12 cellular contexts compared by ENCODE assay signal in the genomic region with DNA sequence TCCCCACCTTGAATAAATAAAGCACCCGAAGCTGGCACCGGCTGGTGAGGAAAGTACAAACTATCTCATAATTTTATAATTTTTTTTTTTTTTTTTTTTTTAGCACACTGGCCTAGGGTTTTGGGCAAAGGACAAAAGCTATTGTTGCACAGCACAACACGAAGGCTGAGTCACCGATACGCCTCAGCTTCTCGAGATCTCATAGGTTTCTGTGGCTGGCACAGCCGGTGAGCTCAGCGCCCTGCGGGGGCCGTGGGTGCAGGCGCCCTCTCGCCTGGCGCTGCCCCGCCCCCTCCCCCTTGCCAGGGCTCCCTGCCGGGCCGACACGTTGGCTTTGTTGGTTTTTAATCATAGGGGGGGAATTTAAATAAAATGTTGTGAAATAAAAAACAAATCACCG. TPM values are rescaled to one million over a fixed set of nuclear protein-coding genes. Genes with fewer than 3 reads are reported as not detected.
A peak's percentile ranks its signal among the peaks of the same experiment; 100 is the strongest.
DNase-seq lines count a peak whose midpoint lies in the region; ATAC-seq and TF ChIP-seq lines count a peak whose summit lies in the region.
"Had no signal": no experiment of that assay in that cellular context is flagged by ENCODE, and none has a peak within 500 bp of the region (broad histone marks: within the 10 kb centered on the region; RNA-seq: fewer than 3 reads in every experiment).

No MANE protein-coding gene starts in this region.

- no peaks in the 10 kb centered on the region for H3K9me3 Mint-ChIP-seq in Calu3 (ENCODE audit: low read depth, unreplicated experiment)
- no peaks in the 10 kb centered on the region for H3K9me3 Mint-ChIP-seq in activated naive CD8-positive, alpha-beta T cell treated with anti-CD3 and anti-CD28 coated beads for 36 hours
- H3K9me3 Mint-ChIP-seq: activated naive CD4-positive, alpha-beta T cell treated with anti-CD3 and anti-CD28 coated beads, Interleukin-2, amount 50 U/mL, for 24 hours; CD8-positive, alpha-beta memory T cell had no signal

- CTCF ChIA-PET in Calu3 (lab: Charles Lee), result interaction anchor here (0.6 to 1.1 kb wide), 6 partner anchors 12 to 93 kb away, joined by 3 to 7 read pairs (median 4); no protein-coding TSS in a partner anchor
- CTCF ChIA-PET in RWPE1 (lab: Yijun Ruan, JAX), result interaction anchor here (0.5 kb wide), 1 partner anchor 255 kb away, joined by 5 read pairs; no protein-coding TSS in a partner anchor

- H3K4me3 ChIP-seq in foreskin fibroblast (ENCODE audit: low read depth in 1 of 2, low read length in 2 of 2), result no peak overlapping the region
- H3K4me3 ChIP-seq: HAP-1 had no signal

- peak overlapping the region; percentile 45 for H3K27ac Mint-ChIP-seq in Calu3 (ENCODE audit: unreplicated experiment)
- H3K27ac Mint-ChIP-seq in activated naive CD8-positive, alpha-beta T cell treated with anti-CD3 and anti-CD28 coated beads for 36 hours, result no peak overlapping the region
- H3K27ac Mint-ChIP-seq: activated naive CD4-positive, alpha-beta T cell treated with anti-CD3 and anti-CD28 coated beads, Interleukin-2, amount 50 U/mL, for 24 hours; CD8-positive, alpha-beta memory T cell had no signal

- peak; percentile 85 for ATAC-seq in left colon

- POLR2A ChIA-PET in RWPE1 (lab: Yijun Ruan, JAX; ENCODE audit: low non-redundant PET), result interaction anchor here (0.6 kb wide), 1 partner anchor 146 kb away, joined by 4 read pairs; no protein-coding TSS in a partner anchor

- peaks cover 8% of the 10 kb centered on the region for H3K4me1 Mint-ChIP-seq in Calu3 (ENCODE audit: low read depth, unreplicated experiment)
- H3K4me1 Mint-ChIP-seq in activated naive CD8-positive, alpha-beta T cell treated with anti-CD3 and anti-CD28 coated beads for 36 hours, result no peaks in the 10 kb centered on the region
- H3K4me1 Mint-ChIP-seq: activated naive CD4-positive, alpha-beta T cell treated with anti-CD3 and anti-CD28 coated beads, Interleukin-2, amount 50 U/mL, for 24 hours; CD8-positive, alpha-beta memory T cell had no signal

- peak overlapping the region; percentile 73 for H3K27ac ChIP-seq in RWPE1

- intact Hi-C loops in Calu3 (cut with micrococcal nuclease; ENCODE audit: unreplicated experiment), result loop anchor here (5.0 kb wide), 1 partner anchor 47 kb away; no protein-coding TSS in a partner anchor
- intact Hi-C loops in left colon (cut with DNase I, micrococcal nuclease), result no loop called here

- peak; percentile 90 for DNase-seq in Calu3
- peak; percentile 90 for DNase-seq in NCI-H1105 treated with DMSO at 0.1 percent for 48 hours (lab: John Stamatoyannopoulos, UW)
- DNase-seq in RWPE1 (ENCODE audit: low spot score), result peak; percentile 89
- peak; percentile 81 to 89 for DNase-seq in left colon
- no peak for DNase-seq in SKM-1 treated with dmso at 0.1 percent for 144 hours (lab: John Stamatoyannopoulos, UW; ENCODE audit: unreplicated experiment)
- DNase-seq in stimulated activated CD4-positive, alpha-beta T cell treated with anti-CD3 and anti-CD28 coated beads, Interleukin-12 subunit alpha, Interleukin-12 subunit beta, amount 100 ng/mL, for 4 hours, result no peak
- DNase-seq in activated naive CD8-positive, alpha-beta T cell treated with anti-CD3 and anti-CD28 coated beads for 36 hours, result no peak
- no peak for DNase-seq in foreskin fibroblast
- DNase-seq: CD8-positive, alpha-beta memory T cell; OCI-M1 had no signal

- no TSS peak for BruUV-seq in Calu3 (replicated peaks; lab: Mats Ljungman, UMichigan)

- H3K36me3 Mint-ChIP-seq in Calu3 (ENCODE audit: insufficient read depth, unreplicated experiment), result no peaks in the 10 kb centered on the region
- H3K36me3 Mint-ChIP-seq in activated naive CD8-positive, alpha-beta T cell treated with anti-CD3 and anti-CD28 coated beads for 36 hours, result no peaks in the 10 kb centered on the region
- H3K36me3 Mint-ChIP-seq: activated naive CD4-positive, alpha-beta T cell treated with anti-CD3 and anti-CD28 coated beads, Interleukin-2, amount 50 U/mL, for 24 hours; CD8-positive, alpha-beta memory T cell had no signal

- no peak for TF ChIP-seq CTCF in Calu3 (IDR thresholded peaks at IDR 0.05; ENCODE audit: unreplicated experiment)
- no peak for TF ChIP-seq CTCF in RWPE1 (conservative IDR thresholded peaks at IDR 0.05; ENCODE audit: low read depth)
- no peak for TF ChIP-seq CTCF in foreskin fibroblast (IDR thresholded peaks at IDR 0.05; ENCODE audit: low read depth, low read length)

- no peaks in the 10 kb centered on the region for H3K27me3 Mint-ChIP-seq in Calu3 (ENCODE audit: unreplicated experiment)
- peaks cover under 1% of the 10 kb centered on the region for H3K27me3 Mint-ChIP-seq in activated naive CD8-positive, alpha-beta T cell treated with anti-CD3 and anti-CD28 coated beads for 36 hours
- H3K27me3 Mint-ChIP-seq: activated naive CD4-positive, alpha-beta T cell treated with anti-CD3 and anti-CD28 coated beads, Interleukin-2, amount 50 U/mL, for 24 hours had no signal

- no peak overlapping the region for H3K4me3 Mint-ChIP-seq in Calu3 (ENCODE audit: low read depth, unreplicated experiment)
- H3K4me3 Mint-ChIP-seq in activated naive CD8-positive, alpha-beta T cell treated with anti-CD3 and anti-CD28 coated beads for 36 hours, result no peak overlapping the region
- H3K4me3 Mint-ChIP-seq: activated naive CD4-positive, alpha-beta T cell treated with anti-CD3 and anti-CD28 coated beads, Interleukin-2, amount 50 U/mL, for 24 hours; CD8-positive, alpha-beta memory T cell had no signal

RNA-seq across cellular contexts. Expression of a gene that starts 17.2 kb away (rescaled TPM):
- total RNA-seq in Calu3 (2022), result 12.6 and 16.5 TPM in 2 replicates
- 10 to 100 TPM; 61.3 to 63.8 TPM for total RNA-seq in left colon
- 1 to 10 TPM; 2.2 to 2.3 TPM for total RNA-seq in activated naive CD8-positive, alpha-beta T cell treated with anti-CD3 and anti-CD28 coated beads for 36 hours

Comparison
In these comparisons a context has a peak if more than half of its experiments do, and no peak if none do; other contexts are left out.
1. DNase-seq: peak in Calu3 (single experiment), NCI-H1105 treated with DMSO at 0.1 percent for 48 hours (single experiment), RWPE1 (single experiment) and left colon (2 of 2); none in SKM-1 treated with dmso at 0.1 percent for 144 hours (single experiment), stimulated activated CD4-positive, alpha-beta T cell treated with anti-CD3 and anti-CD28 coated beads, Interleukin-12 subunit alpha, Interleukin-12 subunit beta, amount 100 ng/mL, for 4 hours (single experiment), activated naive CD8-positive, alpha-beta T cell treated with anti-CD3 and anti-CD28 coated beads for 36 hours (single experiment) and foreskin fibroblast (0 of 2).